15 cellular contexts compared by ENCODE assay signal in the genomic region with DNA sequence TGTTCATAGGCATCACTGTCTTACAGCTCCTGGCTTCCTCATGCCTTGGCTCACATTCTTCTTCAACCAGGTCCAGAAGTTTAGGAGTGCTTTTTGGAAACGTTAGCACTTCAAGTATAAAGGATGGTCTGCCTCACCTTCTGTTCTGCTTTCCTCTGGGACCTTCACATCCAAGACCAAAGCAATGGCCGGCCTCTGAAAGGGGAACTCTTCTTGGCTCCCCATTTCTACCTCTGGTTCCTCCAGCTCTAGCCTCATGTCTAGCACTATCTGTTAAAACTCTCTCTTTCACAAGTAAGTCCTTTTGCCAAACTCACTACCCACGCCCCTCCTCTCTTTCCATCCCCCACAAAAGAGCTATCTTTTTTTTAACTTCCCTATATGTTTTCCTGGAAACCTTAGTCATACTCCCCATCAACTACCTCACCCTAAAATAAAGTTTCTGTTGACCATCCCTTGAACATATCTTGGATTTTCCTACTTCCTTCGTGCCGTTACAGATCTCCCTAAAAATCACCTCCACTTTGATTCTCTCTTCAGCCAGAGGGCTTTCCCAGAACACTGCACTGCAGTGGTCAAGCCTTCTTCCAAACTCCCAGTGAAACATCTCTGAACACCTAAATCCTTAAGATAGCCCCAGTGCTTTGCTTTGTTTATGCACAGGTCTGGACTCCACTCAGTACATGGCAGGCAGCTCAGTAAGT. TPM values are rescaled to one million over a fixed set of nuclear protein-coding genes. Genes with fewer than 3 reads are reported as not detected.
DNase-seq lines count a peak whose midpoint lies in the region; ATAC-seq and TF ChIP-seq lines count a peak whose summit lies in the region.
"Had no signal": no experiment of that assay in that cellular context is flagged by ENCODE, and none has a peak within 500 bp of the region (broad histone marks: within the 10 kb centered on the region; RNA-seq: fewer than 3 reads in every experiment).

No MANE protein-coding gene starts in this region.

- H3K4me2 ChIP-seq in osteoblast (ENCODE audit: insufficient read depth, low read length) = no peak overlapping the region

- H3K36me3 ChIP-seq in breast epithelium (no peaks in the 10 kb centered on the region), osteoblast (ENCODE audit: insufficient read depth, low read length) (no peaks in the 10 kb centered on the region), upper lobe of right lung (no peaks in the 10 kb centered on the region)

- peak overlapping the region; percentile 98 for H3K27ac Mint-ChIP-seq in MCF 10A (ENCODE audit: low read depth, unreplicated experiment)
- H3K27ac Mint-ChIP-seq in activated CD4-positive, alpha-beta T cell treated with anti-CD3 and anti-CD28 coated beads for 36 hours = no peak overlapping the region
- H3K27ac Mint-ChIP-seq: activated CD8-positive, alpha-beta T cell treated with anti-CD3 and anti-CD28 coated beads, Interleukin-2, amount 10 ng/mL, durations not matched to agents 7 days and 5 days; T-helper 1 cell treated with Interleukin-12 subunit alpha and Interleukin-12 subunit beta and Interleukin-4 antibody, amounts not matched to agents 30 μg/mL and 1 μg/mL, for 36 hours had no signal

- DNase-seq in MCF 10A (ENCODE audit: unreplicated experiment) = no peak
- no peak for DNase-seq in breast epithelium (ENCODE audit: low spot score in 2 of 2)
- DNase-seq in coronary artery (ENCODE audit: low spot score) = no peak
- no peak for DNase-seq in osteoblast (ENCODE audit: insufficient read length, low spot score, missing footprints)
- DNase-seq in upper lobe of right lung = no peak
- DNase-seq in foreskin melanocyte = no peak
- no peak for DNase-seq in activated CD4-positive, alpha-beta T cell treated with anti-CD3 and anti-CD28 coated beads for 36 hours
- DNase-seq: activated CD8-positive, alpha-beta T cell treated with anti-CD3 and anti-CD28 coated beads, Interleukin-2, amount 10 ng/mL, durations not matched to agents 7 days and 5 days; activated gamma-delta T cell treated with Interleukin-2 at 50 U/mL for 16 hours; Caco-2; occipital lobe; stimulated activated naive CD8-positive, alpha-beta T cell treated with anti-CD3 and anti-CD28 coated beads, Interleukin-15, Interleukin-2, amounts not matched to agents 100 U/mL and 50 U/mL, for 24 hours had no signal

- H3K4me1 ChIP-seq in breast epithelium (no peaks in the 10 kb centered on the region), osteoblast (ENCODE audit: insufficient read depth, low read length) (peaks cover 59% of the 10 kb centered on the region), upper lobe of right lung (peaks cover 81% of the 10 kb centered on the region)

- H3K27me3 ChIP-seq in breast epithelium (no peaks in the 10 kb centered on the region), osteoblast (ENCODE audit: insufficient read depth, low read length) (no peaks in the 10 kb centered on the region), upper lobe of right lung (no peaks in the 10 kb centered on the region)

- no peaks in the 10 kb centered on the region for H3K27me3 Mint-ChIP-seq in MCF 10A (ENCODE audit: insufficient read depth, unreplicated experiment)
- peaks cover 36% of the 10 kb centered on the region for H3K27me3 Mint-ChIP-seq in activated CD4-positive, alpha-beta T cell treated with anti-CD3 and anti-CD28 coated beads for 36 hours

- H3K4me3 ChIP-seq in breast epithelium (no peak overlapping the region), coronary artery (peak overlapping the region; percentile 83), osteoblast (ENCODE audit: insufficient read depth, low read length) (no peak overlapping the region), upper lobe of right lung (no peak overlapping the region)

- peaks cover 8% of the 10 kb centered on the region for H3K36me3 Mint-ChIP-seq in MCF 10A (ENCODE audit: insufficient read depth, unreplicated experiment)
- H3K36me3 Mint-ChIP-seq in activated CD4-positive, alpha-beta T cell treated with anti-CD3 and anti-CD28 coated beads for 36 hours (ENCODE audit: low read depth) = no peaks in the 10 kb centered on the region

- TF ChIP-seq POLR2A in breast epithelium (IDR thresholded peaks at IDR 0.05) = no peak

- peak overlapping the region in 1 of 2 donors; percentile 50 for H3K27ac ChIP-seq in breast epithelium
- peak overlapping the region; percentile 92 to 96 for H3K27ac ChIP-seq in coronary artery
- H3K27ac ChIP-seq in osteoblast (ENCODE audit: low read depth, low read length) = peak overlapping the region; percentile 73
- H3K27ac ChIP-seq in upper lobe of right lung = peak overlapping the region; percentile 70
- H3K27ac ChIP-seq: KMS-11 had no signal

- H3K4me1 Mint-ChIP-seq in MCF 10A (ENCODE audit: insufficient read depth, unreplicated experiment) = peaks cover 73% of the 10 kb centered on the region
- H3K4me1 Mint-ChIP-seq in activated CD4-positive, alpha-beta T cell treated with anti-CD3 and anti-CD28 coated beads for 36 hours = peaks cover 7% of the 10 kb centered on the region

- no peaks in the 10 kb centered on the region for H3K9me3 Mint-ChIP-seq in MCF 10A (ENCODE audit: unreplicated experiment)
- no peaks in the 10 kb centered on the region for H3K9me3 Mint-ChIP-seq in activated CD4-positive, alpha-beta T cell treated with anti-CD3 and anti-CD28 coated beads for 36 hours (ENCODE audit: low read depth)
- H3K9me3 Mint-ChIP-seq: T-helper 1 cell treated with Interleukin-12 subunit alpha and Interleukin-12 subunit beta and Interleukin-4 antibody, amounts not matched to agents 30 μg/mL and 1 μg/mL, for 36 hours had no signal

- peak; percentile 63 for ATAC-seq in upper lobe of right lung
- ATAC-seq in HG03045 (IDR thresholded peaks at IDR 0.05; ENCODE audit: unreplicated experiment) = no peak
- ATAC-seq in activated CD4-positive, alpha-beta T cell treated with anti-CD3 and anti-CD28 coated beads for 36 hours = no peak
- ATAC-seq: activated CD8-positive, alpha-beta T cell treated with anti-CD3 and anti-CD28 coated beads, Interleukin-2, amount 10 ng/mL, durations not matched to agents 7 days and 5 days; stimulated activated naive CD8-positive, alpha-beta T cell treated with anti-CD3 and anti-CD28 coated beads, Interleukin-15, Interleukin-2, amounts not matched to agents 100 U/mL and 50 U/mL, for 24 hours had no signal

- no peak overlapping the region for H2AFZ ChIP-seq in osteoblast (ENCODE audit: low read length)

- peak overlapping the region; percentile 5 for H3K4me3 Mint-ChIP-seq in MCF 10A (ENCODE audit: unreplicated experiment)
- no peak overlapping the region for H3K4me3 Mint-ChIP-seq in activated CD4-positive, alpha-beta T cell treated with anti-CD3 and anti-CD28 coated beads for 36 hours
- H3K4me3 Mint-ChIP-seq: activated CD8-positive, alpha-beta T cell treated with anti-CD3 and anti-CD28 coated beads, Interleukin-2, amount 10 ng/mL, durations not matched to agents 7 days and 5 days; T-helper 1 cell treated with Interleukin-12 subunit alpha and Interleukin-12 subunit beta and Interleukin-4 antibody, amounts not matched to agents 30 μg/mL and 1 μg/mL, for 36 hours had no signal

- H3K9me3 ChIP-seq in breast epithelium = no peaks in the 10 kb centered on the region
- H3K9me3 ChIP-seq in osteoblast (ENCODE audit: low read depth, low read length) = no peaks in the 10 kb centered on the region
- no peaks in the 10 kb centered on the region for H3K9me3 ChIP-seq in upper lobe of right lung
- H3K9me3 ChIP-seq: Caco-2 had no signal

- no peak for TF ChIP-seq CTCF in MCF 10A (IDR thresholded peaks at IDR 0.05; ENCODE audit: unreplicated experiment)
- TF ChIP-seq CTCF in breast epithelium (IDR thresholded peaks at IDR 0.05) = no peak
- no peak for TF ChIP-seq CTCF in coronary artery (IDR thresholded peaks at IDR 0.05)
- no peak for TF ChIP-seq CTCF in osteoblast (IDR thresholded peaks at IDR 0.05; ENCODE audit: extremely low read depth, low read depth, low read length)
- no peak for TF ChIP-seq CTCF in upper lobe of right lung (IDR thresholded peaks at IDR 0.05)

- intact Hi-C loops in MCF 10A (cut with micrococcal nuclease) (loop anchor here (10.0 kb wide), 1 partner anchor 275 kb away; the partner anchor contains the start of gene ELAPOR1), breast epithelium (cut with DNase I; ENCODE audit: low total_unique reads) (no loop called here), upper lobe of right lung (cut with DNase I) (no loop called here)
- intact Hi-C loops in activated CD4-positive, alpha-beta T cell treated with anti-CD3 and anti-CD28 coated beads for 36 hours (cut with DNase I, micrococcal nuclease) = loop anchor here in 1 of 2 experiments (2.0 kb wide), 1 partner anchor 19 kb away; no protein-coding TSS in a partner anchor

- no TSS peak for BruUV-seq in MCF 10A (replicated peaks; lab: Mats Ljungman, UMichigan)

- no peaks in the 10 kb centered on the region for H4K20me1 ChIP-seq in osteoblast (ENCODE audit: insufficient read depth, low read length)

- POLR2A ChIA-PET in MCF 10A (lab: Yijun Ruan, JAX) = interaction anchor here (0.6 to 6.5 kb wide), 11 partner anchors 9 to 192 kb away, joined by 3 to 86 read pairs (median 12); partner anchors contain the start of genes PSRC1, SARS1 and SORT1
- POLR2A ChIA-PET in activated CD4-positive, alpha-beta T cell treated with anti-CD3 and anti-CD28 coated beads for 36 hours (lab: Charles Lee) = no interaction called here

- H3K79me2 ChIP-seq in osteoblast (ENCODE audit: insufficient read depth, low read length) = peaks cover 76% of the 10 kb centered on the region

- CTCF ChIA-PET in MCF 10A (lab: Yijun Ruan, JAX) = interaction anchor here (0.6 to 5.7 kb wide), 10 partner anchors 8 to 127 kb away, joined by 3 to 21 read pairs (median 4); partner anchors contain the start of gene PSRC1
- CTCF ChIA-PET in activated CD4-positive, alpha-beta T cell treated with anti-CD3 and anti-CD28 coated beads for 36 hours (lab: Charles Lee) = interaction anchor here (0.7 to 2.7 kb wide), 7 partner anchors 9 to 188 kb away, joined by 3 to 20 read pairs (median 4); partner anchors contain the start of gene SORT1

RNA-seq across cellular contexts. Expression of gene SORT1, which starts 7.9 kb away (rescaled TPM):
- total RNA-seq in MCF 10A (2022) (13.3 TPM in 2 replicates), breast epithelium (100 to 1,000 TPM in 1 of 3 donors, 10 to 100 TPM in 2; 51.1 to 135 (median 69.8) TPM), osteoblast (45.1 and 48.5 TPM in 2 replicates), upper lobe of right lung (183 TPM)
- under 1 TPM; 0.39 to 0.55 TPM for total RNA-seq in activated CD4-positive, alpha-beta T cell treated with anti-CD3 and anti-CD28 coated beads for 36 hours

RNA-seq across cellular contexts. Expression of gene PSMA5, which starts 36.5 kb away (rescaled TPM):
- total RNA-seq in MCF 10A (2022) (109 and 113 TPM in 2 replicates), breast epithelium (10 to 100 TPM; 23.7 to 36.7 (median 28.8) TPM), osteoblast (41.5 and 45.6 TPM in 2 replicates), upper lobe of right lung (67.8 TPM)
- 100 to 1,000 TPM; 151 to 249 TPM for total RNA-seq in activated CD4-positive, alpha-beta T cell treated with anti-CD3 and anti-CD28 coated beads for 36 hours
